Comparison of ENCODE assay signal across 9 cellular contexts in genomic region chr4:122798101-122798500, GRCh38. TPM values are rescaled to one million over a fixed set of nuclear protein-coding genes. Genes with fewer than 3 reads are reported as not detected.
DNase-seq lines count a peak whose midpoint lies in the region; ATAC-seq, FAIRE-seq and TF ChIP-seq lines count a peak whose summit lies in the region.
"Had no signal": no experiment of that assay in that cellular context is flagged by ENCODE, and none has a peak within 500 bp of the region (broad histone marks: within the 10 kb centered on the region; RNA-seq: fewer than 3 reads in every experiment).

No MANE protein-coding gene starts in this region.

- TF ChIP-seq RAD21 in K562 (CRISPR knock-in tag; conservative IDR thresholded peaks at IDR 0.05 in 1 of 2, IDR thresholded peaks at IDR 0.05 in 1 of 2) = no peak

- H4K20me1 ChIP-seq in K562 (replicated peaks; ENCODE audit: control insufficient read depth, insufficient read depth, low read length) (no peaks in the 10 kb centered on the region), keratinocyte (ENCODE audit: control insufficient read depth, extremely low read depth, insufficient read depth, low read length) (no peaks in the 10 kb centered on the region)

- intact Hi-C loops in K562 (cut with micrococcal nuclease) = loop anchor here (2.0 kb wide), 1 partner anchor 33 kb away; no protein-coding TSS in a partner anchor
- intact Hi-C loops in thyroid gland (cut with DNase I) = no loop called here
- intact Hi-C loops in naive thymus-derived CD4-positive, alpha-beta T cell (cut with micrococcal nuclease) = no loop called here

- peak overlapping the region; percentile 64 for H2AFZ ChIP-seq in K562 (ENCODE audit: low read depth, low read length)
- peak overlapping the region; percentile 72 for H2AFZ ChIP-seq in keratinocyte (ENCODE audit: control insufficient read depth, low read length)

- H3K27ac ChIP-seq in K562 (ENCODE audit: extremely low read depth, low read depth, low read length) (peak overlapping the region; percentile 3; the same call in 1 of the 3 replicates), keratinocyte (ENCODE audit: control insufficient read depth, insufficient read depth, low read length) (peak overlapping the region; percentile 83), thyroid gland (peak overlapping the region; percentile 13 to 66 (median 18))
- no peak overlapping the region for H3K27ac ChIP-seq in naive thymus-derived CD4-positive, alpha-beta T cell (ENCODE audit: low read depth, low read length)

- H3K9me3 ChIP-seq in K562 (replicated peaks; ENCODE audit: control insufficient read depth, insufficient read depth, low read depth, low read length) = no peaks in the 10 kb centered on the region; the same call in 1 of the 2 replicates
- no peaks in the 10 kb centered on the region for H3K9me3 ChIP-seq in keratinocyte (ENCODE audit: control insufficient read depth, low read depth, low read length)
- H3K9me3 ChIP-seq in thyroid gland = no peaks in the 10 kb centered on the region
- H3K9me3 ChIP-seq in naive thymus-derived CD4-positive, alpha-beta T cell (ENCODE audit: control insufficient read depth in 2 of 3, low read length in 3 of 3) = no peaks in the 10 kb centered on the region

- H3K4me1 ChIP-seq in K562 (replicated peaks in 1 of 2; ENCODE audit: control insufficient read depth in 2 of 2, insufficient read depth in 2 of 2, low read length in 2 of 2) = peaks cover 0 to 21% of the 10 kb centered on the region in 2 experiments; a peak in 4 of 5 replicates
- peaks cover 21% of the 10 kb centered on the region for H3K4me1 ChIP-seq in keratinocyte (ENCODE audit: control insufficient read depth, extremely low read depth, insufficient read depth, low read length)
- H3K4me1 ChIP-seq in thyroid gland = peaks cover 4 to 11% of the 10 kb centered on the region in 2 donors
- H3K4me1 ChIP-seq in naive thymus-derived CD4-positive, alpha-beta T cell (ENCODE audit: control insufficient read depth in 2 of 2, insufficient read depth in 2 of 2, low read length in 2 of 2) = no peaks in the 10 kb centered on the region

- peaks cover 0 to 1% (median 0%) of the 10 kb centered on the region in 5 donors for H3K36me3 Mint-ChIP-seq in naive thymus-derived CD4-positive, alpha-beta T cell

- no peak for TF ChIP-seq POLR2A in K562 (conservative IDR thresholded peaks at IDR 0.05)
- TF ChIP-seq POLR2A in thyroid gland (IDR thresholded peaks at IDR 0.05) = no peak

- H3K9me1 ChIP-seq in K562 (ENCODE audit: control insufficient read depth, insufficient read depth, low read length) (no peaks in the 10 kb centered on the region), keratinocyte (ENCODE audit: control insufficient read depth, extremely low read depth, insufficient read depth, low read length) (no peaks in the 10 kb centered on the region)

- no peak overlapping the region for H3K4me3 ChIP-seq in K562
- H3K4me3 ChIP-seq in keratinocyte (ENCODE audit: control insufficient read depth in 2 of 3, extremely low read depth in 1 of 3, insufficient read depth in 2 of 3, low read depth in 1 of 3, low read length in 3 of 3) = peak overlapping the region in 2 of 3 experiments; percentile 55 to 57
- H3K4me3 ChIP-seq in thyroid gland (replicated peaks in 1 of 3) = no peak overlapping the region
- no peak overlapping the region for H3K4me3 ChIP-seq in naive thymus-derived CD4-positive, alpha-beta T cell (ENCODE audit: low read length)

- H3K27me3 ChIP-seq in K562 (ENCODE audit: control insufficient read depth in 2 of 2, insufficient read depth in 2 of 2, low read length in 2 of 2) (no peaks in the 10 kb centered on the region; a peak in 1 of 5 replicates), keratinocyte (ENCODE audit: control insufficient read depth, extremely low read depth, insufficient read depth, low read length) (no peaks in the 10 kb centered on the region), thyroid gland (no peaks in the 10 kb centered on the region)
- no peaks in the 10 kb centered on the region for H3K27me3 ChIP-seq in naive thymus-derived CD4-positive, alpha-beta T cell (ENCODE audit: control insufficient read depth in 2 of 2, insufficient read depth in 2 of 2, low read length in 2 of 2)

- DNase-seq in AG08395 (ENCODE audit: low spot score) (peak; percentile 91), NCI-H146 treated with DMSO at 0.1 percent for 48 hours (lab: John Stamatoyannopoulos, UW; ENCODE audit: unreplicated experiment) (peak; percentile 54), K562 (ENCODE audit: extremely low read depth in 1 of 4, low spot score in 3 of 4) (peak; percentile 46 to 88 (median 64)), keratinocyte (ENCODE audit: low read depth, low spot score) (peak; percentile 74), thyroid gland (peak; percentile 36 to 65)
- no peak for DNase-seq in naive thymus-derived CD4-positive, alpha-beta T cell
- DNase-seq in activated CD4-positive, CD25-positive, alpha-beta regulatory T cell treated with anti-CD3 and anti-CD28 coated beads, Interleukin-2, amount 50 U/mL, for 72 hours = no peak

- peaks cover 0 to 13% (median 4%) of the 10 kb centered on the region in 5 donors for H3K27me3 Mint-ChIP-seq in naive thymus-derived CD4-positive, alpha-beta T cell
- H3K27me3 Mint-ChIP-seq: dendritic cell treated with granulocyte-macrophage colony-stimulating factor and Interleukin-4, amounts not matched to agents 40 ng/mL and 50 ng/mL, for 4 days had no signal

- H3K79me2 ChIP-seq in K562 (ENCODE audit: control insufficient read depth, insufficient read depth, low read length) (no peaks in the 10 kb centered on the region), keratinocyte (ENCODE audit: control insufficient read depth, insufficient read depth, low read length) (no peaks in the 10 kb centered on the region)

- H3K36me3 ChIP-seq in K562 (ENCODE audit: control insufficient read depth, insufficient read depth, low read length) (no peaks in the 10 kb centered on the region), keratinocyte (ENCODE audit: control insufficient read depth in 2 of 2, extremely low read depth in 1 of 2, insufficient read depth in 2 of 2, low read length in 2 of 2) (no peaks in the 10 kb centered on the region), thyroid gland (no peaks in the 10 kb centered on the region)
- H3K36me3 ChIP-seq in naive thymus-derived CD4-positive, alpha-beta T cell (ENCODE audit: control insufficient read depth in 2 of 3, insufficient read depth in 3 of 3, low read length in 3 of 3) = no peaks in the 10 kb centered on the region

- no peak for TF ChIP-seq CTCF in K562 (IDR thresholded peaks at IDR 0.05 in 2 of 3, conservative IDR thresholded peaks at IDR 0.05 in 1 of 3; ENCODE audit: insufficient read depth in 2 of 3, low read depth in 1 of 3, low read length in 3 of 3)
- no peak for TF ChIP-seq CTCF in keratinocyte (optimal IDR thresholded peaks at IDR 0.05 in 1 of 3, IDR thresholded peaks at IDR 0.05 in 1 of 3, conservative IDR thresholded peaks at IDR 0.05 in 1 of 3; ENCODE audit: extremely low read depth in 1 of 3, insufficient read depth in 2 of 3, low read length in 3 of 3)
- no peak for TF ChIP-seq CTCF in thyroid gland (IDR thresholded peaks at IDR 0.05)

- no TSS peak for BruUV-seq in K562 (replicated peaks; lab: Mats Ljungman, UMichigan)

- CTCF ChIA-PET in K562 (lab: Yijun Ruan, JAX; ENCODE audit: low intra/inter-chr PET ratio) = no interaction called here
- CTCF ChIA-PET in naive thymus-derived CD4-positive, alpha-beta T cell (lab: Charles Lee) = no interaction called here

- H3K9ac ChIP-seq in K562 (ENCODE audit: insufficient read depth in 1 of 2, low read depth in 2 of 2, low read length in 2 of 2) (no peak overlapping the region; a peak in 1 of 4 replicates), keratinocyte (ENCODE audit: control insufficient read depth, extremely low read depth, insufficient read depth, low read length) (peak overlapping the region; percentile 51)

- peaks cover 0 to 2% (median 0%) of the 10 kb centered on the region in 11 donors for H3K9me3 Mint-ChIP-seq in naive thymus-derived CD4-positive, alpha-beta T cell
- H3K9me3 Mint-ChIP-seq: dendritic cell treated with granulocyte-macrophage colony-stimulating factor and Interleukin-4, amounts not matched to agents 40 ng/mL and 50 ng/mL, for 4 days had no signal

- 3% methylated on average over 5 of the region's 5 CpGs for WGBS in K562 (ENCODE audit: insufficient coverage, low coverage, missing lambda C conversion rate)
- whole genome bisulfite sequencing in thyroid gland, 2 donors = 17 to 24% methylated on average over 5 of the region's 5 CpGs

- H3K4me1 Mint-ChIP-seq in naive thymus-derived CD4-positive, alpha-beta T cell = peaks cover 0 to 8% (median 0%) of the 10 kb centered on the region in 7 donors

- TF ChIP-seq EP300 in K562 (IDR thresholded peaks at IDR 0.05; ENCODE audit: low read length) = 0 out of 2 replicates have a peak, but pooled peaks have one; percentile 3

- H3K4me3 Mint-ChIP-seq in naive thymus-derived CD4-positive, alpha-beta T cell = no peak overlapping the region
- H3K4me3 Mint-ChIP-seq: dendritic cell treated with granulocyte-macrophage colony-stimulating factor and Interleukin-4, amounts not matched to agents 40 ng/mL and 50 ng/mL, for 4 days had no signal

- peak; percentile 55 for ATAC-seq in GM21360 (IDR thresholded peaks at IDR 0.05; ENCODE audit: unreplicated experiment)
- ATAC-seq in K562 = peak; percentile 93
- ATAC-seq in naive thymus-derived CD4-positive, alpha-beta T cell = no peak

- H3K4me2 ChIP-seq in K562 (ENCODE audit: insufficient read depth, low read length) = 0 out of 2 replicates have a peak overlapping the region, but pooled peaks have one; percentile 19
- H3K4me2 ChIP-seq in keratinocyte (ENCODE audit: control insufficient read depth, extremely low read depth, insufficient read depth, low read depth, low read length) = peak overlapping the region; percentile 95

- peak overlapping the region in 1 of 9 donors; percentile 48 for H3K27ac Mint-ChIP-seq in naive thymus-derived CD4-positive, alpha-beta T cell
- H3K27ac Mint-ChIP-seq: dendritic cell treated with granulocyte-macrophage colony-stimulating factor and Interleukin-4, amounts not matched to agents 40 ng/mL and 50 ng/mL, for 4 days had no signal

- POLR2A ChIA-PET in K562 (lab: Yijun Ruan, JAX) = interaction anchor here (1.0 kb wide), 2 partner anchors 9 to 14 kb away, joined by 4 to 5 read pairs; no protein-coding TSS in a partner anchor
- POLR2A ChIA-PET in naive thymus-derived CD4-positive, alpha-beta T cell (lab: Charles Lee) = no interaction called here

- dilution Hi-C loops in keratinocyte (cut with MboI; ENCODE audit: extremely low pct_ligation_motif_present, low sequenced_read_pairs) = no loop called here

- in situ Hi-C loops in K562 (cut with MboI) = no loop called here

- FAIRE-seq in K562 (lab: Jason Lieb, UNC) (peak; percentile 92), keratinocyte (lab: Jason Lieb, UNC) (peak; percentile 71)

RNA-seq across cellular contexts. Expression of gene FGF2, which starts 28.5 kb away (rescaled TPM):
- 4.9 and 13.3 TPM in 2 replicates for total RNA-seq in K562 (2011; cell fraction: chromatin; rRNA removed; ENCODE audit: low replicate concordance)
- total RNA-seq in K562 (2011; cell fraction: nucleolus; rRNA removed) = 2.0 and 3.2 TPM in 2 replicates
- total RNA-seq in K562 (2011; cell fraction: nucleoplasm; rRNA removed) = 8.3 and 20.0 TPM in 2 replicates
- total RNA-seq in K562 (2014; rRNA removed) = 5.1 and 7.2 TPM in 2 replicates
- total RNA-seq in K562 (2014; rRNA removed; fragmentation: Illumina TruSeq; extraction: Trizol) = 11.9 and 13.5 TPM in 2 replicates
- 9.1 and 10.8 TPM in 2 replicates for total RNA-seq in K562 (2015; rRNA removed; fragmentation: Illumina TruSeq; extraction: Trizol)
- 16.4 and 19.4 TPM in 2 replicates for total RNA-seq in K562 (2021)
- polyA plus RNA-seq in K562 (2011; rRNA removed) = 7.9 and 15.1 TPM in 2 replicates
- polyA plus RNA-seq in K562 (2011; cell fraction: cytosol; rRNA removed) = 2.6 and 4.0 TPM in 2 replicates
- 4.9 and 6.5 TPM in 2 replicates for polyA plus RNA-seq in K562 (2011; cell fraction: nucleus; rRNA removed)
- 6.8 and 7.1 TPM in 2 replicates for polyA plus RNA-seq in K562 (2012)
- polyA plus RNA-seq in K562 (2014; fragmentation: Illumina TruSeq; extraction: Trizol) = 8.3 and 9.2 TPM in 2 replicates
- 1 to 10 TPM; 2.5 to 2.6 TPM for polyA plus RNA-seq in K562 (2014; fragmentation: Nextera tagmentation; extraction: Ambion mirVana)
- polyA plus RNA-seq in K562 (2014; rRNA removed) = 7.8 and 8.1 TPM in 2 replicates
- polyA minus RNA-seq in K562 (2011; rRNA and poly(A)+ RNA removed) = 11.7 and 16.9 TPM in 2 replicates
- polyA minus RNA-seq in K562 (2011; cell fraction: cytosol; rRNA and poly(A)+ RNA removed) = 4.3 and 7.2 TPM in 2 replicates
- 5.8 and 9.7 TPM in 2 replicates for polyA minus RNA-seq in K562 (2011; cell fraction: nucleus; rRNA and poly(A)+ RNA removed)
- polyA plus RNA-seq in keratinocyte = 0.90 to 1.7 TPM (median 1.1 TPM) in 3 replicates
- polyA plus RNA-seq in keratinocyte (2011; ENCODE audit: low read depth) = 1.5 TPM
- 1.5 and 1.6 TPM in 2 replicates for polyA plus RNA-seq in keratinocyte (2011; cell fraction: cytosol; rRNA removed)
- polyA plus RNA-seq in keratinocyte (2011; cell fraction: nucleus; rRNA removed) = 1.4 TPM in 2 replicates
- polyA plus RNA-seq in keratinocyte (2012; ENCODE audit: low replicate concordance) = 0.81 and 1.2 TPM in 2 replicates
- polyA minus RNA-seq in keratinocyte = 0.46 to 0.74 TPM (median 0.63 TPM) in 3 replicates
- polyA minus RNA-seq in keratinocyte (2011; cell fraction: cytosol; rRNA and poly(A)+ RNA removed) = 0.77 TPM
- 0.74 and 1.2 TPM in 2 replicates for polyA minus RNA-seq in keratinocyte (2011; cell fraction: nucleus; rRNA and poly(A)+ RNA removed)
- total RNA-seq in thyroid gland = 1 to 10 TPM; 3.0 to 8.9 (median 3.5) TPM
- total RNA-seq in naive thymus-derived CD4-positive, alpha-beta T cell = under 1 TPM in 1 of 5 experiments, not detected in 4; 0.51 TPM
- not detected for polyA plus RNA-seq in naive thymus-derived CD4-positive, alpha-beta T cell

Comparison
In these comparisons a context has a peak if more than half of its experiments do, and no peak if none do; other contexts are left out.
1. DNase-seq: peak in AG08395 (single experiment), NCI-H146 treated with DMSO at 0.1 percent for 48 hours (single experiment), K562 (4 of 4), keratinocyte (single experiment) and thyroid gland (2 of 2); none in naive thymus-derived CD4-positive, alpha-beta T cell (0 of 9) and activated CD4-positive, CD25-positive, alpha-beta regulatory T cell treated with anti-CD3 and anti-CD28 coated beads, Interleukin-2, amount 50 U/mL, for 72 hours (single experiment).
2. H3K4me3 ChIP-seq: peak in keratinocyte (2 of 3); none in K562 (single experiment), thyroid gland (0 of 3) and naive thymus-derived CD4-positive, alpha-beta T cell (single experiment).